ENCODE assay signal across 18 cellular contexts in genomic region chr6:124941259-124941658, GRCh38.
DNase-seq lines count a peak whose midpoint lies in the region; ATAC-seq and FAIRE-seq lines count a peak whose summit lies in the region.
"Had no signal": no experiment of that assay in that cellular context is flagged by ENCODE, and none has a peak within 500 bp of the region (broad histone marks: within the 10 kb centered on the region; RNA-seq: fewer than 3 reads in every experiment).

No MANE protein-coding gene starts in this region.

- FAIRE-seq in urothelium cell line (lab: Jason Lieb, UNC) = no peak
- FAIRE-seq: HTR-8/SVneo had no signal

- no peak overlapping the region for H3K27ac Mint-ChIP-seq in effector memory CD8-positive, alpha-beta T cell
- H3K27ac Mint-ChIP-seq: H9 had no signal

- H3K4me1 Mint-ChIP-seq in effector memory CD8-positive, alpha-beta T cell (ENCODE audit: low read depth in 2 of 2) = no peaks in the 10 kb centered on the region
- H3K4me1 Mint-ChIP-seq: H9 had no signal

- no peak overlapping the region for H3K4me3 Mint-ChIP-seq in effector memory CD8-positive, alpha-beta T cell
- H3K4me3 Mint-ChIP-seq: H9 had no signal

- H3K36me3 Mint-ChIP-seq in effector memory CD8-positive, alpha-beta T cell (ENCODE audit: insufficient read depth) = no peaks in the 10 kb centered on the region

- DNase-seq in NCI-H69 (lab: John Stamatoyannopoulos, UW) (peak; percentile 14), urothelium cell line (ENCODE audit: low spot score) (no peak)
- no peak for DNase-seq in effector memory CD8-positive, alpha-beta T cell
- DNase-seq: DMS 273 treated with DMSO at 0.1 percent for 48 hours, H9, NCI-H1048, NCI-H2107, NCI-H446 treated with DMSO at 0.1 percent for 48 hours, NCI-H774, T-helper 1 cell had no signal

- H3K27me3 Mint-ChIP-seq in effector memory CD8-positive, alpha-beta T cell = no peaks in the 10 kb centered on the region

- H3K9me3 Mint-ChIP-seq in effector memory CD8-positive, alpha-beta T cell = peaks cover 0 to 1% of the 10 kb centered on the region in 2 donors
- H3K9me3 Mint-ChIP-seq: H9 had no signal

- ATAC-seq in GM18508 (IDR thresholded peaks at IDR 0.05; ENCODE audit: insufficient read depth, unreplicated experiment) (peak; percentile 87), GM19467 (IDR thresholded peaks at IDR 0.05; ENCODE audit: unreplicated experiment) (peak; percentile 58), HG03159 (IDR thresholded peaks at IDR 0.05; ENCODE audit: unreplicated experiment) (peak; percentile 69), GM18873 (IDR thresholded peaks at IDR 0.05; ENCODE audit: low FRiP score, unreplicated experiment) (no peak), GM21526 (IDR thresholded peaks at IDR 0.05; ENCODE audit: low FRiP score, unreplicated experiment) (no peak)
- no peak for ATAC-seq in effector memory CD8-positive, alpha-beta T cell (replicated peaks)
- ATAC-seq: Panc1, Right ventricle myocardium inferior had no signal

Comparison
In these comparisons a context has a peak if more than half of its experiments do, and no peak if none do; other contexts are left out.
1. ATAC-seq: peak in GM18508 (single experiment), GM19467 (single experiment) and HG03159 (single experiment); none in effector memory CD8-positive, alpha-beta T cell (single experiment), GM18873 (single experiment) and GM21526 (single experiment).